In genomic region chr2:142745691-142746090, GRCh38 we compare ENCODE assay signal across 16 cellular contexts.
A peak's percentile ranks its signal among the peaks of the same experiment; 100 is the strongest.
DNase-seq lines count a peak whose midpoint lies in the region; FAIRE-seq and TF ChIP-seq lines count a peak whose summit lies in the region.
"Had no signal": no experiment of that assay in that cellular context is flagged by ENCODE, and none has a peak within 500 bp of the region (broad histone marks: within the 10 kb centered on the region; RNA-seq: fewer than 3 reads in every experiment).

No MANE protein-coding gene starts in this region.

- H3K27me3 ChIP-seq in PC-9 (ENCODE audit: insufficient read depth, low read depth): no peaks in the 10 kb centered on the region
- no peaks in the 10 kb centered on the region for H3K27me3 ChIP-seq in mammary epithelial cell (ENCODE audit: insufficient read depth, low read length)
- no peaks in the 10 kb centered on the region for H3K27me3 ChIP-seq in keratinocyte (ENCODE audit: control insufficient read depth, extremely low read depth, insufficient read depth, low read length)

- POLR2A ChIA-PET in PC-9 (lab: Charles Lee; ENCODE audit: unreplicated experiment): interaction anchor here (0.7 kb wide), 1 partner anchor 129 kb away, joined by 5 read pairs; no protein-coding TSS in a partner anchor

- WGBS in mammary epithelial cell (ENCODE audit: low coverage, missing lambda C conversion rate): 46% methylated on average over 4 of the region's 4 CpGs

- TF ChIP-seq CTCF in PC-9 (conservative IDR thresholded peaks at IDR 0.05) (no peak), mammary epithelial cell (conservative IDR thresholded peaks at IDR 0.05 in 1 of 2, IDR thresholded peaks at IDR 0.05 in 1 of 2; ENCODE audit: extremely low read depth in 1 of 2, insufficient read depth in 1 of 2, low read depth in 1 of 2, low read length in 2 of 2) (no peak), keratinocyte (optimal IDR thresholded peaks at IDR 0.05 in 1 of 3, IDR thresholded peaks at IDR 0.05 in 1 of 3, conservative IDR thresholded peaks at IDR 0.05 in 1 of 3; ENCODE audit: extremely low read depth in 1 of 3, insufficient read depth in 2 of 3, low read length in 3 of 3) (no peak)

- H3K27ac ChIP-seq in PC-9 (no peak overlapping the region), mammary epithelial cell (ENCODE audit: insufficient read depth, low read depth, low read length) (peak overlapping the region; percentile 7), keratinocyte (ENCODE audit: control insufficient read depth, insufficient read depth, low read length) (no peak overlapping the region)
- H3K27ac ChIP-seq: HL-60, SK-N-MC had no signal

- no peak overlapping the region for H3K4me3 ChIP-seq in PC-9
- no peak overlapping the region for H3K4me3 ChIP-seq in mammary epithelial cell (replicated peaks in 1 of 3; ENCODE audit: insufficient read depth in 1 of 3, low read depth in 2 of 3, low read length in 3 of 3)
- H3K4me3 ChIP-seq in keratinocyte (ENCODE audit: control insufficient read depth in 2 of 3, extremely low read depth in 1 of 3, insufficient read depth in 2 of 3, low read depth in 1 of 3, low read length in 3 of 3): no peak overlapping the region
- H3K4me3 ChIP-seq: HAP-1, SK-N-MC had no signal

- H4K20me1 ChIP-seq in PC-9 (ENCODE audit: insufficient read depth): no peaks in the 10 kb centered on the region
- H4K20me1 ChIP-seq in mammary epithelial cell (ENCODE audit: insufficient read depth, low read length): no peaks in the 10 kb centered on the region
- no peaks in the 10 kb centered on the region for H4K20me1 ChIP-seq in keratinocyte (ENCODE audit: control insufficient read depth, extremely low read depth, insufficient read depth, low read length)

- no peak overlapping the region for H3K4me2 ChIP-seq in PC-9
- no peak overlapping the region for H3K4me2 ChIP-seq in mammary epithelial cell (ENCODE audit: insufficient read depth, low read depth, low read length)
- no peak overlapping the region for H3K4me2 ChIP-seq in keratinocyte (ENCODE audit: control insufficient read depth, extremely low read depth, insufficient read depth, low read depth, low read length)

- dilution Hi-C loops in mammary epithelial cell (cut with HindIII; ENCODE audit: low sequenced_read_pairs): no loop called here
- dilution Hi-C loops in keratinocyte (cut with MboI; ENCODE audit: extremely low pct_ligation_motif_present, low sequenced_read_pairs): no loop called here

- H3K4me1 ChIP-seq in PC-9 (replicated peaks; ENCODE audit: insufficient read depth) (peaks cover 10% of the 10 kb centered on the region; the same call in 1 of the 2 replicates), mammary epithelial cell (ENCODE audit: insufficient read depth, low read length) (peaks cover 4% of the 10 kb centered on the region), keratinocyte (ENCODE audit: control insufficient read depth, extremely low read depth, insufficient read depth, low read length) (no peaks in the 10 kb centered on the region)
- H3K4me1 ChIP-seq: HAP-1 had no signal

- no peaks in the 10 kb centered on the region; the same call in 1 of the 2 replicates for H3K9me2 ChIP-seq in PC-9 (ENCODE audit: insufficient read depth)

- H3K9me3 ChIP-seq in PC-9 (ENCODE audit: insufficient read depth, low read depth): peaks cover 13% of the 10 kb centered on the region
- H3K9me3 ChIP-seq in mammary epithelial cell (replicated peaks; ENCODE audit: insufficient read depth, low read length): no peaks in the 10 kb centered on the region
- H3K9me3 ChIP-seq in keratinocyte (ENCODE audit: control insufficient read depth, low read depth, low read length): no peaks in the 10 kb centered on the region
- H3K9me3 ChIP-seq: HAP-1 had no signal

- H3K79me2 ChIP-seq in PC-9 (ENCODE audit: low read depth) (no peaks in the 10 kb centered on the region), mammary epithelial cell (ENCODE audit: insufficient read depth, low read length) (no peaks in the 10 kb centered on the region), keratinocyte (ENCODE audit: control insufficient read depth, insufficient read depth, low read length) (no peaks in the 10 kb centered on the region)

- H3F3A ChIP-seq in PC-9 (ENCODE audit: insufficient read depth, low read depth): no peaks in the 10 kb centered on the region

- intact Hi-C loops in PC-9 (cut with micrococcal nuclease; ENCODE audit: unreplicated experiment): no loop called here
- intact Hi-C loops in mammary epithelial cell (cut with micrococcal nuclease): no loop called here

- no peak overlapping the region for H3K9ac ChIP-seq in mammary epithelial cell (ENCODE audit: insufficient read depth, low read length)
- no peak overlapping the region for H3K9ac ChIP-seq in keratinocyte (ENCODE audit: control insufficient read depth, extremely low read depth, insufficient read depth, low read length)

- no peaks in the 10 kb centered on the region for H3K36me3 ChIP-seq in PC-9 (ENCODE audit: low read depth)
- H3K36me3 ChIP-seq in mammary epithelial cell (ENCODE audit: insufficient read depth, low read length): no peaks in the 10 kb centered on the region
- H3K36me3 ChIP-seq in keratinocyte (ENCODE audit: control insufficient read depth in 2 of 2, extremely low read depth in 1 of 2, insufficient read depth in 2 of 2, low read length in 2 of 2): no peaks in the 10 kb centered on the region
- H3K36me3 ChIP-seq: HAP-1 had no signal

- in situ Hi-C loops in mammary epithelial cell (cut with MboI; ENCODE audit: low sequenced_read_pairs in 2 of 2): no loop called here

- no TSS peak for BruUV-seq in PC-9 (replicated peaks; lab: Mats Ljungman, UMichigan)
- no TSS peak for BruUV-seq in mammary epithelial cell (replicated peaks; lab: Mats Ljungman, UMichigan)

- CTCF ChIA-PET in PC-9 (lab: Charles Lee): interaction anchor here (0.7 kb wide), 1 partner anchor 325 kb away, joined by 3 read pairs; no protein-coding TSS in a partner anchor
- CTCF ChIA-PET in mammary epithelial cell (lab: Charles Lee; ENCODE audit: low non-redundant PET): no interaction called here

- FAIRE-seq in keratinocyte (lab: Jason Lieb, UNC): no peak

- peak overlapping the region; percentile 55; the same call in 1 of the 2 replicates for H2AFZ ChIP-seq in PC-9
- H2AFZ ChIP-seq in mammary epithelial cell (ENCODE audit: low read depth, low read length): no peak overlapping the region
- peak overlapping the region; percentile 54 for H2AFZ ChIP-seq in keratinocyte (ENCODE audit: control insufficient read depth, low read length)

- no peaks in the 10 kb centered on the region for H3K9me1 ChIP-seq in keratinocyte (ENCODE audit: control insufficient read depth, extremely low read depth, insufficient read depth, low read length)

- DNase-seq in PC-9 (peak; percentile 25 to 48), mammary epithelial cell (peak; percentile 51), keratinocyte (ENCODE audit: low read depth, low spot score) (no peak), renal cortical epithelial cell (ENCODE audit: low read depth) (peak; percentile 86), NCI-H1105 (lab: John Stamatoyannopoulos, UW) (no peak), hippocampal formation (lab: John Stamatoyannopoulos, UW) (no peak), NK-92 (lab: John Stamatoyannopoulos, UW; ENCODE audit: unreplicated experiment) (no peak)
- DNase-seq: CD4-positive, alpha-beta memory T cell; DMS79 treated with DMSO at 0.1 percent for 48 hours; NCI-H1436; NCI-H2081; NCI-H510A; NCI-H774 had no signal

Comparison
In these comparisons a context has a peak if more than half of its experiments do, and no peak if none do; other contexts are left out.
1. DNase-seq: peak in PC-9 (2 of 2), mammary epithelial cell (single experiment) and renal cortical epithelial cell (single experiment); none in keratinocyte (single experiment), NCI-H1105 (single experiment), hippocampal formation (0 of 2) and NK-92 (single experiment).